In genomic region chr1:148854063-148854462, GRCh38 we compare ENCODE assay signal across 7 cellular contexts. TPM values are rescaled to one million over a fixed set of nuclear protein-coding genes. Genes with fewer than 3 reads are reported as not detected.
DNase-seq lines count a peak whose midpoint lies in the region; ATAC-seq, FAIRE-seq and TF ChIP-seq lines count a peak whose summit lies in the region.
"Not testable (repeated sequence)": the region's sequence is repeated elsewhere in the genome, so short reads cannot be mapped to it uniquely, and the experiment has no call there.

No MANE protein-coding gene starts in this region.

- FAIRE-seq in GM12878 (lab: Jason Lieb, UNC), result not testable (repeated sequence)

- TF ChIP-seq POLR2A in GM12878 (IDR thresholded peaks at IDR 0.05; ENCODE audit: low read depth, low read length); right lobe of liver (IDR thresholded peaks at IDR 0.05): not testable (repeated sequence)

- ATAC-seq in GM12878, result peak; percentile 30; the same call in 2 of the 3 replicates
- ATAC-seq in Right ventricle myocardium superior (ENCODE audit: poor library complexity), result peak; percentile 37
- ATAC-seq in left ventricle myocardium superior, result peak; percentile 24
- ATAC-seq in right lobe of liver, result peak in 3 of 4 donors; percentile 26 to 61 (median 57)
- peak; percentile 34 for ATAC-seq in mucosa of descending colon
- ATAC-seq in sciatic nerve, result peak; percentile 71
- ATAC-seq in upper lobe of right lung, result peak; percentile 85

- not testable (repeated sequence) for H3K4me2 ChIP-seq in GM12878 (ENCODE audit: control insufficient read depth, insufficient read depth)

- not testable (repeated sequence) for H3K27me3 ChIP-seq in GM12878 (replicated peaks in 1 of 2; ENCODE audit: control insufficient read depth in 2 of 2, insufficient read depth in 2 of 2, low read length in 1 of 2); right lobe of liver; upper lobe of right lung

- not testable (repeated sequence) for BruUV-seq in GM12878 (replicated peaks; lab: Mats Ljungman, UMichigan)

- not testable (repeated sequence) for H2AFZ ChIP-seq in GM12878 (ENCODE audit: control insufficient read depth, low read depth, low read length)

- not testable (repeated sequence) for TF ChIP-seq EP300 in GM12878 (IDR thresholded peaks at IDR 0.05; ENCODE audit: borderline replicate concordance in 1 of 2, control insufficient read depth in 1 of 2, low read depth in 2 of 2, low read length in 2 of 2)

- not testable (repeated sequence) for DNase-seq in GM12878 (ENCODE audit: low read depth, low spot score); Right ventricle myocardium superior; left ventricle myocardium superior; right lobe of liver; mucosa of descending colon; sciatic nerve (ENCODE audit: low spot score); upper lobe of right lung

- TF ChIP-seq CTCF in GM12878 (IDR thresholded peaks at IDR 0.05 in 2 of 3, conservative IDR thresholded peaks at IDR 0.05 in 1 of 3; ENCODE audit: control insufficient read depth in 2 of 3, extremely low read depth in 1 of 3, insufficient read depth in 1 of 3, low read depth in 3 of 3, low read length in 3 of 3); right lobe of liver (IDR thresholded peaks at IDR 0.05); mucosa of descending colon (IDR thresholded peaks at IDR 0.05); upper lobe of right lung (IDR thresholded peaks at IDR 0.05): not testable (repeated sequence)

- not testable (repeated sequence) for H3K36me3 ChIP-seq in GM12878 (ENCODE audit: control insufficient read depth in 2 of 2, insufficient read depth in 2 of 2, low read length in 1 of 2); right lobe of liver; mucosa of descending colon (ENCODE audit: low read depth); upper lobe of right lung

- CTCF ChIA-PET in GM12878 (lab: Yijun Ruan, JAX), result not testable (repeated sequence)

- not testable (repeated sequence) for H3K4me3 ChIP-seq in GM12878, right lobe of liver, mucosa of descending colon, upper lobe of right lung

- WGBS in GM12878 (ENCODE audit: insufficient coverage, insufficient replicate concordance, low lambda C conversion rate, missing lambda C conversion rate), result no CpG with 5 or more reads among the region's 6 CpGs
- WGBS in right lobe of liver (ENCODE audit: insufficient coverage, low coverage, low lambda C conversion rate, missing lambda C conversion rate), result no CpG with 5 or more reads among the region's 6 CpGs

- H3K4me1 ChIP-seq in GM12878 (ENCODE audit: control insufficient read depth, insufficient read depth, low read length); right lobe of liver; mucosa of descending colon (ENCODE audit: low read depth); upper lobe of right lung: not testable (repeated sequence)

- intact Hi-C loops in GM12878 (cut with micrococcal nuclease; ENCODE audit: unreplicated experiment); Right ventricle myocardium superior (cut with DNase I); left ventricle myocardium superior (cut with micrococcal nuclease); right lobe of liver (cut with DNase I); mucosa of descending colon (cut with DNase I, micrococcal nuclease); sciatic nerve (cut with DNase I); upper lobe of right lung (cut with DNase I): not testable (repeated sequence)

- H3K9me3 ChIP-seq in GM12878 (replicated peaks; ENCODE audit: control insufficient read depth, insufficient read depth, low read length); right lobe of liver; mucosa of descending colon; upper lobe of right lung: not testable (repeated sequence)

- H3K9ac ChIP-seq in GM12878 (ENCODE audit: control insufficient read depth, insufficient read depth, low read length), result not testable (repeated sequence)

- H3K79me2 ChIP-seq in GM12878 (ENCODE audit: control insufficient read depth, insufficient read depth, low read length), result not testable (repeated sequence)

- not testable (repeated sequence) for TF ChIP-seq RAD21 in GM12878 (IDR thresholded peaks at IDR 0.05; ENCODE audit: insufficient read depth, low read depth, low read length)

- not testable (repeated sequence) for H3K27ac ChIP-seq in GM12878 (ENCODE audit: control insufficient read depth, insufficient read depth); right lobe of liver; upper lobe of right lung

- H4K20me1 ChIP-seq in GM12878 (ENCODE audit: control insufficient read depth, insufficient read depth), result not testable (repeated sequence)

- RAD21 ChIA-PET in GM12878 (lab: Charles Lee; ENCODE audit: unreplicated experiment), result not testable (repeated sequence)

- SMC1A ChIA-PET in GM12878 (lab: Charles Lee; ENCODE audit: uncharacterized antibody, unreplicated experiment), result not testable (repeated sequence)

- in situ Hi-C loops in GM12878 (cut with MboI), result not testable (repeated sequence)

- POLR2A ChIA-PET in GM12878 (lab: Charles Lee), result not testable (repeated sequence)

RNA-seq across cellular contexts. Expression of gene PDE4DIP, which starts 9.8 kb away (rescaled TPM):
- total RNA-seq in GM12878 (2013; cell fraction: nucleolus; rRNA removed), result 15.0 and 15.4 TPM in 2 replicates
- 3.4 and 4.6 TPM in 2 replicates for total RNA-seq in GM12878 (2014; rRNA removed)
- 5.0 and 5.1 TPM in 2 replicates for total RNA-seq in GM12878 (2014; rRNA removed; fragmentation: Illumina TruSeq; extraction: Trizol)
- 7.4 and 8.2 TPM in 2 replicates for total RNA-seq in GM12878 (2021)
- 5.8 TPM for polyA plus RNA-seq in GM12878 (2011; ENCODE audit: low read depth)
- 9.0 and 9.4 TPM in 2 replicates for polyA plus RNA-seq in GM12878 (2011; rRNA removed)
- polyA plus RNA-seq in GM12878 (2011; cell fraction: cytosol; rRNA removed), result 5.1 and 5.2 TPM in 2 replicates
- polyA plus RNA-seq in GM12878 (2011; cell fraction: nucleus; rRNA removed), result 13.9 and 14.3 TPM in 2 replicates
- polyA plus RNA-seq in GM12878 (2012), result 5.4 and 6.4 TPM in 2 replicates
- 5.9 and 8.0 TPM in 2 replicates for polyA plus RNA-seq in GM12878 (2014; fragmentation: Illumina TruSeq; extraction: Trizol)
- 1 to 10 TPM; 3.5 to 3.6 TPM for polyA plus RNA-seq in GM12878 (2014; fragmentation: Nextera tagmentation; extraction: Ambion mirVana)
- polyA plus RNA-seq in GM12878 (2014; rRNA removed), result 3.5 and 4.6 TPM in 2 replicates
- polyA plus RNA-seq in GM12878 (2016; fragmentation: Nextera tagmentation; extraction: Ambion mirVana), result 1 to 10 TPM; 7.9 to 8.3 TPM
- 8.4 and 12.3 TPM in 2 replicates for polyA minus RNA-seq in GM12878 (2011; rRNA and poly(A)+ RNA removed)
- polyA minus RNA-seq in GM12878 (2011; cell fraction: cytosol; rRNA and poly(A)+ RNA removed), result 4.1 and 8.1 TPM in 2 replicates
- 15.1 and 24.9 TPM in 2 replicates for polyA minus RNA-seq in GM12878 (2011; cell fraction: nucleus; rRNA and poly(A)+ RNA removed)
- total RNA-seq in Right ventricle myocardium superior, result 1,574 TPM
- 1,838 TPM for total RNA-seq in left ventricle myocardium superior
- total RNA-seq in right lobe of liver, result 100 to 1,000 TPM in 1 of 6 experiments, 10 to 100 TPM in 5; 36.3 to 129 (median 57.9) TPM
- 10 to 100 TPM; 49.3 to 62.1 (median 58.6) TPM for total RNA-seq in mucosa of descending colon
- total RNA-seq in sciatic nerve, result 121 TPM
- 163 TPM for total RNA-seq in upper lobe of right lung

Comparison
In these comparisons a context has a peak if more than half of its experiments do, and no peak if none do; other contexts are left out.
1. ATAC-seq: peak in every context shown above with its lines; median percentile 85 in upper lobe of right lung; 71 in sciatic nerve; 57 in right lobe of liver; 37 in Right ventricle myocardium superior; 34 in mucosa of descending colon; 30 in GM12878; 24 in left ventricle myocardium superior.